ENCODE assay signal across 8 cellular contexts in genomic region chr5:115602585-115603125, GRCh38. TPM values are rescaled to one million over a fixed set of nuclear protein-coding genes. Genes with fewer than 3 reads are reported as not detected.
DNase-seq lines count a peak whose midpoint lies in the region; ATAC-seq and TF ChIP-seq lines count a peak whose summit lies in the region.

No MANE protein-coding gene starts in this region.

- no peaks in the 10 kb centered on the region for H3K4me1 ChIP-seq in NT2/D1 (ENCODE audit: insufficient read depth, insufficient read length)
- peaks cover 21% of the 10 kb centered on the region for H3K4me1 ChIP-seq in neural progenitor cell

- H3K27me3 Mint-ChIP-seq in CD4-positive, alpha-beta T cell: no peaks in the 10 kb centered on the region
- H3K27me3 Mint-ChIP-seq in neural progenitor cell (ENCODE audit: insufficient read depth, low read depth): no peaks in the 10 kb centered on the region

- H3K4me2 ChIP-seq in neural progenitor cell: peak overlapping the region; percentile 92

- no peaks in the 10 kb centered on the region for H3K9me3 ChIP-seq in CD4-positive, alpha-beta T cell (ENCODE audit: control insufficient read depth, low read length)
- H3K9me3 ChIP-seq in NT2/D1 (ENCODE audit: insufficient read depth, low read length): no peaks in the 10 kb centered on the region
- no peaks in the 10 kb centered on the region for H3K9me3 ChIP-seq in neural progenitor cell (ENCODE audit: low read depth)

- H3K79me2 ChIP-seq in neural progenitor cell (ENCODE audit: low read depth): no peaks in the 10 kb centered on the region

- H3K4me3 Mint-ChIP-seq in CD4-positive, alpha-beta T cell: peak overlapping the region; percentile 84
- peak overlapping the region; percentile 64 for H3K4me3 Mint-ChIP-seq in neural progenitor cell

- POLR2A ChIA-PET in CD4-positive, alpha-beta T cell (lab: Charles Lee): interaction anchor here (1.8 to 2.0 kb wide), 3 partner anchors 22 to 307 kb away, joined by 8 to 21 read pairs (median 19); partner anchors contain the start of genes FEM1C and TMED7

- peaks cover 34% of the 10 kb centered on the region for H3K4me1 Mint-ChIP-seq in CD4-positive, alpha-beta T cell (ENCODE audit: low read depth)
- H3K4me1 Mint-ChIP-seq in neural progenitor cell: peaks cover 10% of the 10 kb centered on the region

- no peak for ATAC-seq in CD4-positive, alpha-beta T cell (ENCODE audit: poor library complexity)
- ATAC-seq in GM21529 (IDR thresholded peaks at IDR 0.05; ENCODE audit: unreplicated experiment) (peak; percentile 7), left lobe of liver (no peak)

- H3K36me3 ChIP-seq in NT2/D1 (ENCODE audit: insufficient read depth, insufficient read length, low read length) (no peaks in the 10 kb centered on the region), neural progenitor cell (peaks cover 3% of the 10 kb centered on the region)

- peaks cover 16% of the 10 kb centered on the region for H3F3A ChIP-seq in neural progenitor cell (ENCODE audit: low read depth)

- peaks cover 3% of the 10 kb centered on the region for H4K20me1 ChIP-seq in neural progenitor cell (ENCODE audit: low read depth)

- CTCF ChIA-PET in CD4-positive, alpha-beta T cell (lab: Charles Lee): interaction anchor here (1.6 kb wide), 1 partner anchor 13 kb away, joined by 4 read pairs; no protein-coding TSS in a partner anchor

- H3K36me3 Mint-ChIP-seq in CD4-positive, alpha-beta T cell (ENCODE audit: low read depth): no peaks in the 10 kb centered on the region
- peaks cover 25% of the 10 kb centered on the region for H3K36me3 Mint-ChIP-seq in neural progenitor cell

- no peak for DNase-seq in CD4-positive, alpha-beta T cell
- DNase-seq in NT2/D1 (ENCODE audit: low read depth, low spot score): no peak
- DNase-seq in epithelial cell of proximal tubule (ENCODE audit: low read depth): no peak
- DNase-seq in neural progenitor cell (ENCODE audit: low spot score): peak; percentile 69
- DNase-seq in NOMO-1 treated with dmso at 0.1 percent for 144 hours (lab: John Stamatoyannopoulos, UW; ENCODE audit: unreplicated experiment): no peak
- no peak for DNase-seq in islet precursor cell
- no peak for DNase-seq in left lobe of liver (ENCODE audit: low spot score)

- no peaks in the 10 kb centered on the region for H3K9me3 Mint-ChIP-seq in CD4-positive, alpha-beta T cell
- H3K9me3 Mint-ChIP-seq in neural progenitor cell: peaks cover 8% of the 10 kb centered on the region

- H3K27me3 ChIP-seq in CD4-positive, alpha-beta T cell (ENCODE audit: control insufficient read depth, insufficient read depth, low read length): no peaks in the 10 kb centered on the region
- H3K27me3 ChIP-seq in NT2/D1 (ENCODE audit: insufficient read depth, insufficient read length) (no peaks in the 10 kb centered on the region), neural progenitor cell (no peaks in the 10 kb centered on the region)

- peak overlapping the region; percentile 71 for H3K27ac Mint-ChIP-seq in CD4-positive, alpha-beta T cell
- H3K27ac Mint-ChIP-seq in neural progenitor cell: no peak overlapping the region

- no peak overlapping the region for H3K27ac ChIP-seq in CD4-positive, alpha-beta T cell (ENCODE audit: low read depth, low read length)
- H3K27ac ChIP-seq in neural progenitor cell: no peak overlapping the region

- intact Hi-C loops in CD4-positive, alpha-beta T cell (cut with DNase I, micrococcal nuclease): no loop called here

- H2AFZ ChIP-seq in neural progenitor cell (replicated peaks): no peak overlapping the region

- no peak for TF ChIP-seq CTCF in CD4-positive, alpha-beta T cell (IDR thresholded peaks at IDR 0.05)
- no peak for TF ChIP-seq CTCF in epithelial cell of proximal tubule (conservative IDR thresholded peaks at IDR 0.05; ENCODE audit: low read depth, low read length)
- TF ChIP-seq CTCF in neural progenitor cell (IDR thresholded peaks at IDR 0.05): no peak

- peak overlapping the region; percentile 45 for H3K4me3 ChIP-seq in NT2/D1 (ENCODE audit: insufficient read length, low read depth)
- peak overlapping the region; percentile 73 for H3K4me3 ChIP-seq in epithelial cell of proximal tubule (ENCODE audit: low read depth, low read length)
- peak overlapping the region; percentile 56 for H3K4me3 ChIP-seq in neural progenitor cell

- H3K9ac ChIP-seq in NT2/D1 (ENCODE audit: insufficient read length, low read depth) (no peak overlapping the region), neural progenitor cell (no peak overlapping the region)

RNA-seq across cellular contexts. Expression of gene TICAM2, which starts 0.4 kb away (rescaled TPM):
- total RNA-seq in CD4-positive, alpha-beta T cell: under 1 TPM; 0.30 to 0.50 TPM
- 1.2 and 1.7 TPM in 2 replicates for total RNA-seq in epithelial cell of proximal tubule
- 0.03 TPM in 1 of 2 replicates, not detected in the other for total RNA-seq in neural progenitor cell (ENCODE audit: low replicate concordance)
- total RNA-seq in left lobe of liver: 2.1 TPM

RNA-seq across cellular contexts. Expression of gene TMED7, which starts 23.2 kb away (rescaled TPM):
- total RNA-seq in CD4-positive, alpha-beta T cell: 10 to 100 TPM; 50.4 to 56.7 TPM
- total RNA-seq in epithelial cell of proximal tubule (74.1 and 86.7 TPM in 2 replicates), neural progenitor cell (ENCODE audit: low replicate concordance) (72.4 and 112 TPM in 2 replicates), left lobe of liver (113 TPM)

RNA-seq across cellular contexts. Expression of gene FEM1C, which starts 58.1 kb away (rescaled TPM):
- 10 to 100 TPM; 43.3 to 44.2 TPM for total RNA-seq in CD4-positive, alpha-beta T cell
- total RNA-seq in epithelial cell of proximal tubule: 11.0 and 14.4 TPM in 2 replicates
- 20.2 and 28.7 TPM in 2 replicates for total RNA-seq in neural progenitor cell (ENCODE audit: low replicate concordance)
- total RNA-seq in left lobe of liver: 7.6 TPM
